21 cellular contexts compared by ENCODE assay signal in the genomic region with DNA sequence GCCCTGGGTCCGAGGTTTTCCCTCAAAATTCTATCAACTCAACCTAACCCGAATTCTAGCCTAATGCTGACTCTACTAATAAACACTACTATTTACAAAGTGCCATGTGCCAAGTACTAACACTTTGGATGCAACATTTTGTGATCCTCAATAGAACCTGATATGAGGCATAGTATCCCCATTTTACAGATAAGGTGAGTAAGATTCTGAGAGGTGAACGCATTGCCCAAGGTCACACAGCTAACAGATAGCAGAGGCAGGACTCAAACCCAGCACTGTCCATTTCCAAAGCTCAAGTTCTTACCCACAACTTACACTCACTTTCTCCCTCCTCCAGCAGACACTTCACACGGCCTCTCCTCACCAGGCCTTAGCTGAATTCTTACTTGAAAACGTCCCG. TPM values are rescaled to one million over a fixed set of nuclear protein-coding genes. Genes with fewer than 3 reads are reported as not detected.
"Had no signal": no experiment of that assay in that cellular context is flagged by ENCODE, and none has a peak within 500 bp of the region (broad histone marks: within the 10 kb centered on the region; RNA-seq: fewer than 3 reads in every experiment).

No MANE protein-coding gene starts in this region.

- H3K4me3 Mint-ChIP-seq: effector memory CD8-positive, alpha-beta T cell; nephron had no signal

- H3K4me3 ChIP-seq: esophagus muscularis mucosa, gastrocnemius medialis, left ventricle myocardium inferior, lung, right atrium auricular region, thyroid gland, upper lobe of left lung, uterus had no signal

- H3K36me3 ChIP-seq: esophagus muscularis mucosa, gastrocnemius medialis, left ventricle myocardium inferior, right atrium auricular region, thyroid gland, upper lobe of left lung, uterus had no signal

- H3K27ac Mint-ChIP-seq: effector memory CD8-positive, alpha-beta T cell had no signal

- H3K4me1 ChIP-seq: uterus had no signal

- H3K27me3 ChIP-seq: esophagus muscularis mucosa, right atrium auricular region, thyroid gland, uterus had no signal

- H3K9me3 Mint-ChIP-seq: effector memory CD8-positive, alpha-beta T cell; nephron had no signal

- ATAC-seq: effector memory CD8-positive, alpha-beta T cell; gastrocnemius medialis; left cardiac atrium had no signal

- FAIRE-seq: small intestine had no signal

- H3K9me3 ChIP-seq: esophagus muscularis mucosa, gastrocnemius medialis, left ventricle myocardium inferior, right atrium auricular region, thyroid gland, upper lobe of left lung, uterus had no signal

- DNase-seq: effector memory CD8-positive, alpha-beta T cell; gastrocnemius medialis; islet precursor cell; left cardiac atrium; left ventricle myocardium inferior; mesenchymal stem cell; midbrain; small intestine; stimulated activated CD4-positive, alpha-beta T cell treated with anti-CD3 and anti-CD28 coated beads, Interleukin-12 subunit alpha, Interleukin-12 subunit beta, amount 100 ng/mL, for 4 hours; stimulated activated CD4-positive, alpha-beta T cell treated with anti-CD3 and anti-CD28 coated beads, Interleukin-2, amount 100 ng/mL, for 48 hours; stimulated activated naive CD4-positive, alpha-beta T cell treated with Interleukin-2 at 50 U/mL for 16 hours; thyroid gland; upper lobe of left lung; uterus had no signal

- H3K27ac ChIP-seq: epithelial cell of prostate, esophagus muscularis mucosa, gastrocnemius medialis, left ventricle myocardium inferior, right atrium auricular region, thyroid gland, upper lobe of left lung, uterus had no signal

RNA-seq across cellular contexts. Expression of a gene that starts 46.0 kb away (rescaled TPM):
- total RNA-seq: fibroblast of villous mesenchyme, osteocyte had no signal
